34 cellular contexts compared by ENCODE assay signal in genomic region chr20:33278700-33279099, GRCh38. TPM values are rescaled to one million over a fixed set of nuclear protein-coding genes. Genes with fewer than 3 reads are reported as not detected.
"Had no signal": no experiment of that assay in that cellular context is flagged by ENCODE, and none has a peak within 500 bp of the region (broad histone marks: within the 10 kb centered on the region; RNA-seq: fewer than 3 reads in every experiment).

No MANE protein-coding gene starts in this region.

- FAIRE-seq: endothelial cell of umbilical vein, islet of Langerhans had no signal

- H3K36me3 ChIP-seq: colonic mucosa, esophagus muscularis mucosa, gastroesophageal sphincter, heart left ventricle, sigmoid colon, tibial artery had no signal

- H2AFZ ChIP-seq: hepatocyte had no signal

- H3K9me3 ChIP-seq: colonic mucosa, esophagus muscularis mucosa, gastroesophageal sphincter, heart left ventricle, psoas muscle, sigmoid colon, testis, tibial artery had no signal

- H3K4me1 ChIP-seq: colonic mucosa, esophagus muscularis mucosa, foreskin keratinocyte, gastroesophageal sphincter, heart left ventricle, psoas muscle, sigmoid colon, testis, tibial artery had no signal

- H3K27ac ChIP-seq: colonic mucosa, esophagus muscularis mucosa, foreskin keratinocyte, gastroesophageal sphincter, heart left ventricle, psoas muscle, sigmoid colon, testis, tibial artery had no signal

- DNase-seq: colonic mucosa; effector CD8-positive, alpha-beta T cell; foreskin keratinocyte; heart left ventricle; mammary epithelial cell; mesendoderm; naive thymus-derived CD8-positive, alpha-beta T cell; nephron progenitor cell; nucleus accumbens; posterior cingulate gyrus; psoas muscle; right cardiac atrium; sigmoid colon; stimulated activated CD4-positive, alpha-beta T cell treated with anti-CD3 and anti-CD28 coated beads, Interleukin-2, amount 100 ng/mL, for 24 hours; stimulated activated CD4-positive, alpha-beta T cell treated with anti-CD3 and anti-CD28 coated beads, Interleukin-4, amount 100 ng/mL, for 24 hours; stimulated activated naive CD4-positive, alpha-beta T cell treated with Interleukin-2 at 50 U/mL for 16 hours; testis had no signal

- H3K4me2 ChIP-seq: hepatocyte had no signal

- H3K79me2 ChIP-seq: hepatocyte had no signal

- H3K4me3 ChIP-seq: colonic mucosa, esophagus muscularis mucosa, gastroesophageal sphincter, heart left ventricle, hepatocyte, psoas muscle, sigmoid colon, testis, tibial artery had no signal

- H3K27me3 ChIP-seq: colonic mucosa, testis had no signal

- ATAC-seq: foreskin keratinocyte; gastroesophageal sphincter; heart left ventricle; naive thymus-derived CD8-positive, alpha-beta T cell; psoas muscle; right cardiac atrium; stimulated activated effector memory CD8-positive, alpha-beta T cell treated with anti-CD3 and anti-CD28 coated beads, Interleukin-12 subunit alpha, Interleukin-12 subunit beta, amount 100 ng/mL, for 72 hours had no signal

RNA-seq across cellular contexts. Expression of gene BPIFB1, which starts 4.3 kb away (rescaled TPM):
- total RNA-seq: chondrocyte; endothelial cell of umbilical vein; epithelial cell of proximal tubule; esophagus muscularis mucosa; fibroblast of lung; foreskin keratinocyte; heart left ventricle; mammary epithelial cell; myocyte; naive thymus-derived CD8-positive, alpha-beta T cell; osteocyte; psoas muscle; renal cortical epithelial cell; right cardiac atrium; sigmoid colon; skeletal muscle tissue; urinary bladder had no signal
- polyA plus RNA-seq: endothelial cell of umbilical vein; fibroblast of lung; foreskin keratinocyte; mammary epithelial cell; naive thymus-derived CD8-positive, alpha-beta T cell; right cardiac atrium; sigmoid colon; urinary bladder had no signal

RNA-seq across cellular contexts. Expression of gene BPIFA1, which starts 42.9 kb away (rescaled TPM):
- total RNA-seq: chondrocyte; colonic mucosa; endothelial cell of umbilical vein; epithelial cell of proximal tubule; esophagus muscularis mucosa; fibroblast of lung; foreskin keratinocyte; gastroesophageal sphincter; heart left ventricle; hepatocyte; liver; mammary epithelial cell; mucosa of gallbladder; myocyte; naive thymus-derived CD8-positive, alpha-beta T cell; osteocyte; psoas muscle; renal cortical epithelial cell; right cardiac atrium; sigmoid colon; skeletal muscle tissue; testis; urinary bladder had no signal
- polyA plus RNA-seq: endothelial cell of umbilical vein; fibroblast of lung; foreskin keratinocyte; heart left ventricle; hepatocyte; liver; mammary epithelial cell; naive thymus-derived CD8-positive, alpha-beta T cell; psoas muscle; right cardiac atrium; sigmoid colon; urinary bladder had no signal
